ENCODE assay signal across 1 cellular context in the genomic region with DNA sequence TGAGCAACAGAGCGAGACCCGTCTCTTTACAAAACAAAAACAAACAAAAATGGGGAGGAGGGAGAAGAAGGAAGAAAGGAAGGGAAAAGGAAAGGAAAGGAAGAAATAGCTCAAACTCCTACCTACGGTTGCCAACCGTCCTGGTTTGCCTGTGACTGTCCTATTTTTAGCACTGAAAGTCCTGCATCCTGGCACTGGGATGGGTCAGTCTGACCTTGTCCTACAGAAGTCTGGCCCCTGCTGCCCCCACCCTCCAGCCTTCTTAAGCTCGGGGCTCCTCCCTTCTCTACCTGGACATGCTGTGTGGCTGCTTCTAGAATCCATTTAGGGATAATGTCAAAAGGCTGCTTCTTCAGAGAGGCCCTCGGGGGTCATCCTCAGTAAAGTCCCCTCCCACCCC.
TF ChIP-seq lines count a peak whose summit lies in the region.

No MANE protein-coding gene starts in this region.

TF ChIP-seq in H1, 55 proteins besides CTCF, POLR2A, EP300 and RAD21:
- TF ChIP-seq, protein P1, sequence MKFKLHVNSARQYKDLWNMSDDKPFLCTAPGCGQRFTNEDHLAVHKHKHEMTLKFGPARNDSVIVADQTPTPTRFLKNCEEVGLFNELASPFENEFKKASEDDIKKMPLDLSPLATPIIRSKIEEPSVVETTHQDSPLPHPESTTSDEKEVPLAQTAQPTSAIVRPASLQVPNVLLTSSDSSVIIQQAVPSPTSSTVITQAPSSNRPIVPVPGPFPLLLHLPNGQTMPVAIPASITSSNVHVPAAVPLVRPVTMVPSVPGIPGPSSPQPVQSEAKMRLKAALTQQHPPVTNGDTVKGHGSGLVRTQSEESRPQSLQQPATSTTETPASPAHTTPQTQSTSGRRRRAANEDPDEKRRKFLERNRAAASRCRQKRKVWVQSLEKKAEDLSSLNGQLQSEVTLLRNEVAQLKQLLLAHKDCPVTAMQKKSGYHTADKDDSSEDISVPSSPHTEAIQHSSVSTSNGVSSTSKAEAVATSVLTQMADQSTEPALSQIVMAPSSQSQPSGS (IDR thresholded peaks at IDR 0.05; ENCODE audit: low read length), result no peak
- TF ChIP-seq TAF1 (IDR thresholded peaks at IDR 0.05; ENCODE audit: low read depth, low read length) (no peak), CTBP2 (IDR thresholded peaks at IDR 0.05; ENCODE audit: borderline replicate concordance, insufficient read depth, insufficient read length, low read length) (no peak), SIN3A (conservative IDR thresholded peaks at IDR 0.05 in 1 of 2, IDR thresholded peaks at IDR 0.05 in 1 of 2; ENCODE audit: low read depth in 1 of 2, low read length in 2 of 2) (no peak), PHF8 (conservative IDR thresholded peaks at IDR 0.05; ENCODE audit: low read depth, low read length) (no peak), TBP (IDR thresholded peaks at IDR 0.05; ENCODE audit: low read depth, low read length) (no peak), BRCA1 (IDR thresholded peaks at IDR 0.05; ENCODE audit: low read depth, low read length) (no peak), MAFK (IDR thresholded peaks at IDR 0.05; ENCODE audit: low read depth, low read length) (no peak), ZNF274 (IDR thresholded peaks at IDR 0.05; ENCODE audit: borderline replicate concordance, extremely low read depth, low read length) (no peak), KDM5A (IDR thresholded peaks at IDR 0.05; ENCODE audit: low read length) (no peak), TEAD4 (IDR thresholded peaks at IDR 0.05; ENCODE audit: low read depth, low read length) (no peak)
